1 cellular context compared by ENCODE assay signal in the genomic region with DNA sequence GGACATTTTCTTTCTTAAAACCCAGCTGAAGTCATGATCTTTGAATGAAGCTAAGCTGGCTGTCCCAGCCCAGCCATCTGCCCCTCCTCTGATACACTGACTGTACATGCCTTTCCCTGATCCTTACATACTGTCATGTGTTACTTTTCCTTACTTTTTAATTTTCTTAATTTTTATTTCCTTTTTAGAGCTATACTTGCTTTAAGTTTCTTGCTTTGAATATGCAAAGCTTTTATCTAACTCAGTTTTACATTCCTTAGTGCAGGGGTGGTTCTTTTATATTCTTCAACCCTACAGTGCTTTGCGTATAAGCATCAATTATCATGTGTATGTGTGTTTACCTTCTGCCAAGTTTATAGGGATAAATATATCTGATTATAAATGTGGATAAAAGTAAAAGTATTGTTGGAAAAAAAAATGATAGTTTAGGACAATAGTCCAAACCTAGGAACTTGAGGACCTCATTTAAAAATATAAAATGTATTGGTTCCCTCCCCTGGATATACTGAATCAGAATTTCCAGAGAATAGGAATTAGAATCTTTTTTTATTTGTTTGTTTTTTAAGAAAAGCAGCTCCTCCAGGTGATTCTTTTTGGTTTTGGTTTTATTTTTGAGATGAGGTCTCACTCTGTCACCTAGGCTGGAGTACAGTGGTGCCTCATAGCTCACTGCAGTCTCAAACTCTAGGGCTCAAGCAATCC.
TF ChIP-seq lines count a peak whose summit lies in the region.

No MANE protein-coding gene starts in this region.

TF ChIP-seq in HepG2, 621 proteins besides CTCF, POLR2A, EP300 and RAD21:
- TF ChIP-seq RELA (CRISPR knock-in tag; IDR thresholded peaks at IDR 0.05): no peak
- TF ChIP-seq RBFOX2 (IDR thresholded peaks at IDR 0.05; ENCODE audit: low read depth, low read length): peak; percentile 36; the same call in 1 of the 2 replicates
- TF ChIP-seq IKZF1 (IDR thresholded peaks at IDR 0.05): no peak
- TF ChIP-seq RBM22 (optimal IDR thresholded peaks at IDR 0.05; ENCODE audit: low read length): no peak
